13 cellular contexts compared by ENCODE assay signal in genomic region chr3:119301662-119302061, GRCh38. TPM values are rescaled to one million over a fixed set of nuclear protein-coding genes. Genes with fewer than 3 reads are reported as not detected.
DNase-seq lines count a peak whose midpoint lies in the region; ATAC-seq and TF ChIP-seq lines count a peak whose summit lies in the region.
"Had no signal": no experiment of that assay in that cellular context is flagged by ENCODE, and none has a peak within 500 bp of the region (broad histone marks: within the 10 kb centered on the region; RNA-seq: fewer than 3 reads in every experiment).

No MANE protein-coding gene starts in this region.

- intact Hi-C loops in IMR-90 (cut with micrococcal nuclease), result no loop called here
- intact Hi-C loops in left ventricle myocardium inferior (cut with micrococcal nuclease), result no loop called here
- intact Hi-C loops in PC-3 (cut with micrococcal nuclease), result no loop called here

- peak overlapping the region; percentile 72 for H3K27ac Mint-ChIP-seq in T-helper 17 cell
- peak overlapping the region; percentile 31 for H3K27ac Mint-ChIP-seq in stimulated activated naive B cell treated with anti-CD40 and anti-IgM and Interleukin-4, amounts not matched to agents 10 μg/mL and 1 μg/mL and 100 μg/mL, for 72 hours
- H3K27ac Mint-ChIP-seq: activated CD4-positive, alpha-beta memory T cell treated with anti-CD3 and anti-CD28 coated beads, Interleukin-2, amount 10 ng/mL, durations not matched to agents 7 days and 5 days had no signal

- TF ChIP-seq CTCF in IMR-90 (conservative IDR thresholded peaks at IDR 0.05; ENCODE audit: low read depth, low read length) (no peak), left ventricle myocardium inferior (IDR thresholded peaks at IDR 0.05; ENCODE audit: borderline replicate concordance) (no peak), PC-3 (conservative IDR thresholded peaks at IDR 0.05; ENCODE audit: low read depth, low read length) (no peak)

- no peak overlapping the region for H3K27ac ChIP-seq in IMR-90 (ENCODE audit: insufficient read depth, low read length)
- H3K27ac ChIP-seq in left ventricle myocardium inferior (replicated peaks), result peak overlapping the region; percentile 48
- H3K27ac ChIP-seq in PC-3 (ENCODE audit: low read length), result no peak overlapping the region

- H3F3A ChIP-seq in PC-3 (ENCODE audit: low read length, unreplicated experiment), result no peaks in the 10 kb centered on the region

- H3K4me3 ChIP-seq in IMR-90 (ENCODE audit: insufficient read depth, low read depth, low read length) (no peak overlapping the region), left ventricle myocardium inferior (no peak overlapping the region), PC-3 (ENCODE audit: low read length) (no peak overlapping the region)
- H3K4me3 ChIP-seq: dorsolateral prefrontal cortex had no signal

- no peak for DNase-seq in IMR-90
- no peak for DNase-seq in T-helper 17 cell
- DNase-seq in left ventricle myocardium inferior, result no peak
- no peak for DNase-seq in stimulated activated naive B cell treated with anti-CD40 and anti-IgM and Interleukin-4, amounts not matched to agents 10 μg/mL and 1 μg/mL and 100 μg/mL, for 72 hours
- no peak for DNase-seq in NCI-H748 (lab: John Stamatoyannopoulos, UW; ENCODE audit: unreplicated experiment)
- no peak for DNase-seq in PC-3
- DNase-seq: activated CD4-positive, alpha-beta memory T cell treated with anti-CD3 and anti-CD28 coated beads, Interleukin-2, amount 10 ng/mL, durations not matched to agents 7 days and 5 days; COR-L47; dorsolateral prefrontal cortex; NCI-H2171 treated with DMSO at 0.1 percent for 48 hours; stimulated activated CD4-positive, alpha-beta T cell treated with anti-CD3 and anti-CD28 coated beads, Interleukin-4, amount 100 ng/mL, for 4 hours had no signal

- no peak overlapping the region for H3K23ac ChIP-seq in IMR-90 (ENCODE audit: low read depth, low read length)

- no peak overlapping the region for H3K9ac ChIP-seq in IMR-90 (ENCODE audit: low read depth, low read length)
- H3K9ac ChIP-seq in PC-3 (ENCODE audit: low read length), result no peak overlapping the region

- H3K4me2 ChIP-seq in IMR-90 (ENCODE audit: low read depth, low read length), result no peak overlapping the region
- H3K4me2 ChIP-seq in PC-3 (ENCODE audit: low read length), result no peak overlapping the region

- H2AK5ac ChIP-seq in IMR-90 (ENCODE audit: low read depth, low read length), result 0 out of 2 replicates have a peak overlapping the region, but pooled peaks have one; percentile 1

- H3K36me3 ChIP-seq in IMR-90 (ENCODE audit: control insufficient read depth, insufficient read depth, low read length) (peaks cover 8% of the 10 kb centered on the region; the same call in 1 of the 2 replicates), left ventricle myocardium inferior (peaks cover 17% of the 10 kb centered on the region), PC-3 (ENCODE audit: low read depth, low read length) (no peaks in the 10 kb centered on the region)

- no peaks in the 10 kb centered on the region for H3K27me3 ChIP-seq in IMR-90 (ENCODE audit: control insufficient read depth, insufficient read depth, low read length)
- H3K27me3 ChIP-seq in left ventricle myocardium inferior (ENCODE audit: low read depth), result no peaks in the 10 kb centered on the region
- H3K27me3 ChIP-seq in PC-3 (ENCODE audit: low read length), result no peaks in the 10 kb centered on the region
- H3K27me3 ChIP-seq: dorsolateral prefrontal cortex had no signal

- H3K79me2 ChIP-seq in PC-3 (ENCODE audit: low read length), result peaks cover 38% of the 10 kb centered on the region

- POLR2A ChIA-PET in IMR-90 (lab: Charles Lee; ENCODE audit: unreplicated experiment) (no interaction called here), PC-3 (lab: Charles Lee; ENCODE audit: unreplicated experiment) (interaction anchor here (0.7 kb wide), 1 partner anchor 395 kb away, joined by 6 read pairs; no protein-coding TSS in a partner anchor)

- peaks cover 16% of the 10 kb centered on the region for H3K4me1 ChIP-seq in IMR-90 (ENCODE audit: control insufficient read depth, insufficient read depth, low read length)
- peaks cover 99% of the 10 kb centered on the region for H3K4me1 ChIP-seq in left ventricle myocardium inferior
- peaks cover 26% of the 10 kb centered on the region for H3K4me1 ChIP-seq in PC-3 (ENCODE audit: insufficient read depth, low read length)

- H3K9me3 Mint-ChIP-seq in stimulated activated naive B cell treated with anti-CD40 and anti-IgM and Interleukin-4, amounts not matched to agents 10 μg/mL and 1 μg/mL and 100 μg/mL, for 72 hours, result no peaks in the 10 kb centered on the region
- H3K9me3 Mint-ChIP-seq: activated CD4-positive, alpha-beta memory T cell treated with anti-CD3 and anti-CD28 coated beads, Interleukin-2, amount 10 ng/mL, durations not matched to agents 7 days and 5 days; activated naive CD4-positive, alpha-beta T cell treated with anti-CD3 and anti-CD28 coated beads, Interleukin-2, amount 50 U/mL, for 24 hours had no signal

- no peak overlapping the region for H2BK20ac ChIP-seq in IMR-90 (ENCODE audit: low read depth, low read length)

- H4K8ac ChIP-seq in IMR-90 (ENCODE audit: low read depth in 2 of 2, low read length in 2 of 2), result no peak overlapping the region

- peaks cover 30 to 85% of the 10 kb centered on the region in 2 experiments for H3K79me1 ChIP-seq in IMR-90 (ENCODE audit: low read depth in 1 of 2, low read length in 2 of 2)

- BruUV-seq in IMR-90 (replicated peaks; lab: Mats Ljungman, UMichigan) (no TSS peak), PC-3 (replicated peaks; lab: Mats Ljungman, UMichigan) (no TSS peak)

- dilution Hi-C loops in IMR-90 (cut with HindIII; ENCODE audit: low sequenced_read_pairs, unreplicated experiment), result no loop called here

- H2AK9ac ChIP-seq in IMR-90 (replicated peaks; ENCODE audit: low read depth, low read length, poor library complexity), result no peak overlapping the region

- CTCF ChIA-PET in IMR-90 (lab: Yijun Ruan, JAX), result interaction anchor here (0.7 kb wide), 1 partner anchor 55 kb away, joined by 3 read pairs; no protein-coding TSS in a partner anchor
- CTCF ChIA-PET in PC-3 (lab: Charles Lee), result no interaction called here

- no peak for TF ChIP-seq POLR2A in IMR-90 (IDR thresholded peaks at IDR 0.05; ENCODE audit: low read depth, low read length)

- no peak overlapping the region for H4K91ac ChIP-seq in IMR-90 (ENCODE audit: insufficient read depth, low read depth, low read length)

- no peak overlapping the region for H2BK120ac ChIP-seq in IMR-90 (ENCODE audit: low read depth, low read length)

- WGBS in IMR-90 (ENCODE audit: extremely low coverage in 2 of 2, insufficient read length in 1 of 2), 2 experiments, result no CpG with 5 or more reads among the region's 3 CpGs

- 0 out of 2 replicates have a peak overlapping the region, but pooled peaks have one; percentile 2 for H3K4ac ChIP-seq in IMR-90 (ENCODE audit: low read depth, low read length)

- H3K4me1 Mint-ChIP-seq in T-helper 17 cell, result peaks cover 46% of the 10 kb centered on the region
- H3K4me1 Mint-ChIP-seq in stimulated activated naive B cell treated with anti-CD40 and anti-IgM and Interleukin-4, amounts not matched to agents 10 μg/mL and 1 μg/mL and 100 μg/mL, for 72 hours, result peaks cover 52 to 70% of the 10 kb centered on the region in 2 donors

- no peak overlapping the region for H2BK5ac ChIP-seq in IMR-90 (ENCODE audit: low read depth, low read length, poor library complexity, severe bottlenecking)

- H3K9me3 ChIP-seq in IMR-90 (ENCODE audit: control insufficient read depth, insufficient read depth, low read length) (no peaks in the 10 kb centered on the region), T-helper 17 cell (ENCODE audit: control insufficient read depth, low read length, poor library complexity, severe bottlenecking) (no peaks in the 10 kb centered on the region), left ventricle myocardium inferior (replicated peaks) (no peaks in the 10 kb centered on the region), PC-3 (ENCODE audit: low read length) (no peaks in the 10 kb centered on the region)

- no peak overlapping the region for H2BK15ac ChIP-seq in IMR-90 (ENCODE audit: low read depth, low read length)

- H3K36me3 Mint-ChIP-seq in T-helper 17 cell (ENCODE audit: low read depth), result peaks cover 9% of the 10 kb centered on the region
- peaks cover 6 to 30% of the 10 kb centered on the region in 2 donors for H3K36me3 Mint-ChIP-seq in stimulated activated naive B cell treated with anti-CD40 and anti-IgM and Interleukin-4, amounts not matched to agents 10 μg/mL and 1 μg/mL and 100 μg/mL, for 72 hours

- H4K5ac ChIP-seq in IMR-90 (ENCODE audit: low read depth, low read length), result no peak overlapping the region

- H3K14ac ChIP-seq in IMR-90 (replicated peaks; ENCODE audit: low read depth, low read length), result no peak overlapping the region

- ATAC-seq in IMR-90 (ENCODE audit: low read depth) (no peak), T-helper 17 cell (no peak), GM19467 (IDR thresholded peaks at IDR 0.05; ENCODE audit: unreplicated experiment) (no peak), PC-3 (no peak)
- no peak for ATAC-seq in stimulated activated naive B cell treated with anti-CD40 and anti-IgM and Interleukin-4, amounts not matched to agents 10 μg/mL and 1 μg/mL and 100 μg/mL, for 72 hours (replicated peaks)

- in situ Hi-C loops in IMR-90 (cut with MboI; ENCODE audit: low sequenced_read_pairs), result no loop called here

- H3K9me1 ChIP-seq in IMR-90 (ENCODE audit: insufficient read depth, low read length), result peaks cover 21% of the 10 kb centered on the region

- H4K20me1 ChIP-seq in IMR-90 (ENCODE audit: insufficient read depth, low read length) (peaks cover 5% of the 10 kb centered on the region; the same call in 1 of the 2 replicates), PC-3 (ENCODE audit: low read length) (no peaks in the 10 kb centered on the region)

- no peaks in the 10 kb centered on the region for H3K27me3 Mint-ChIP-seq in T-helper 17 cell
- no peaks in the 10 kb centered on the region for H3K27me3 Mint-ChIP-seq in stimulated activated naive B cell treated with anti-CD40 and anti-IgM and Interleukin-4, amounts not matched to agents 10 μg/mL and 1 μg/mL and 100 μg/mL, for 72 hours
- H3K27me3 Mint-ChIP-seq: activated naive CD4-positive, alpha-beta T cell treated with anti-CD3 and anti-CD28 coated beads, Interleukin-2, amount 50 U/mL, for 24 hours had no signal

- TF ChIP-seq RAD21 in IMR-90 (IDR thresholded peaks at IDR 0.05; ENCODE audit: low read length), result no peak

- H3K56ac ChIP-seq in IMR-90 (ENCODE audit: extremely low read depth, insufficient read depth, low read length), result no peak overlapping the region

- H3K18ac ChIP-seq in IMR-90 (ENCODE audit: low read depth, low read length), result no peak overlapping the region

- H2AFZ ChIP-seq in IMR-90 (replicated peaks; ENCODE audit: low read length, poor library complexity), result no peak overlapping the region
- no peak overlapping the region for H2AFZ ChIP-seq in PC-3 (ENCODE audit: low read length)

- H3K4me3 Mint-ChIP-seq in T-helper 17 cell, result no peak overlapping the region
- H3K4me3 Mint-ChIP-seq in stimulated activated naive B cell treated with anti-CD40 and anti-IgM and Interleukin-4, amounts not matched to agents 10 μg/mL and 1 μg/mL and 100 μg/mL, for 72 hours, result no peak overlapping the region
- H3K4me3 Mint-ChIP-seq: activated CD4-positive, alpha-beta memory T cell treated with anti-CD3 and anti-CD28 coated beads, Interleukin-2, amount 10 ng/mL, durations not matched to agents 7 days and 5 days; activated naive CD4-positive, alpha-beta T cell treated with anti-CD3 and anti-CD28 coated beads, Interleukin-2, amount 50 U/mL, for 24 hours had no signal

- no peaks in the 10 kb centered on the region for H3K9me2 ChIP-seq in PC-3 (replicated peaks; ENCODE audit: low read length)

RNA-seq across cellular contexts. Expression of gene ARHGAP31, which starts 7.5 kb away (rescaled TPM):
- total RNA-seq in IMR-90 (2012; rRNA removed), result 6.6 and 7.5 TPM in 2 replicates
- 7.7 and 8.3 TPM in 2 replicates for polyA plus RNA-seq in IMR-90 (2012; rRNA removed)
- 2.2 and 2.4 TPM in 2 replicates for polyA plus RNA-seq in IMR-90 (2012; cell fraction: cytosol; rRNA removed)
- polyA plus RNA-seq in IMR-90 (2012; cell fraction: nucleus; rRNA removed; ENCODE audit: low replicate concordance), result 2.2 and 3.0 TPM in 2 replicates
- total RNA-seq in T-helper 17 cell, result 10 to 100 TPM; 11.4 to 11.8 TPM
- 38.0 TPM for total RNA-seq in left ventricle myocardium inferior
- 7.5 and 7.8 TPM in 2 replicates for total RNA-seq in PC-3 (2014; rRNA removed)
